ENCODE assay signal across 10 cellular contexts in genomic region chr14:79279645-79280399, GRCh38.
DNase-seq lines count a peak whose midpoint lies in the region; ATAC-seq and TF ChIP-seq lines count a peak whose summit lies in the region.
"Had no signal": no experiment of that assay in that cellular context is flagged by ENCODE, and none has a peak within 500 bp of the region (broad histone marks: within the 10 kb centered on the region; RNA-seq: fewer than 3 reads in every experiment).

No MANE protein-coding gene starts in this region.

- no peak overlapping the region for H3K27ac ChIP-seq in thyroid gland
- no peak overlapping the region for H3K27ac ChIP-seq in CD4-positive, alpha-beta memory T cell (ENCODE audit: low read depth, low read length)
- H3K27ac ChIP-seq: BLaER1 treated with 17β-estradiol and CSF1 and Interleukin-3, amounts not matched to agents 10 nM and 100 nM had no signal

- TF ChIP-seq POLR2A in thyroid gland (IDR thresholded peaks at IDR 0.05) = no peak

- H3K27ac Mint-ChIP-seq in MCF 10A (ENCODE audit: low read depth, unreplicated experiment) = no peak overlapping the region
- H3K27ac Mint-ChIP-seq in CD4-positive, alpha-beta memory T cell = no peak overlapping the region

- peak overlapping the region; percentile 29 to 74 (median 65) for H3K4me3 ChIP-seq in thyroid gland (replicated peaks in 1 of 3)
- no peak overlapping the region for H3K4me3 ChIP-seq in CD4-positive, alpha-beta memory T cell (ENCODE audit: low read length in 2 of 2)
- H3K4me3 ChIP-seq: BLaER1 treated with 17β-estradiol and CSF1 and Interleukin-3, amounts not matched to agents 10 nM and 100 nM had no signal

- peak overlapping the region; percentile 81 for H3K4me3 Mint-ChIP-seq in MCF 10A (ENCODE audit: unreplicated experiment)
- no peak overlapping the region for H3K4me3 Mint-ChIP-seq in CD4-positive, alpha-beta memory T cell

- no peaks in the 10 kb centered on the region for H3K36me3 ChIP-seq in thyroid gland
- no peaks in the 10 kb centered on the region for H3K36me3 ChIP-seq in CD4-positive, alpha-beta memory T cell (ENCODE audit: insufficient read depth, low read length)
- H3K36me3 ChIP-seq: BLaER1 treated with 17β-estradiol and CSF1 and Interleukin-3, amounts not matched to agents 10 nM and 100 nM had no signal

- no peaks in the 10 kb centered on the region for H3K27me3 ChIP-seq in thyroid gland
- H3K27me3 ChIP-seq in CD4-positive, alpha-beta memory T cell (ENCODE audit: insufficient read depth, low read length) = no peaks in the 10 kb centered on the region
- H3K27me3 ChIP-seq: BLaER1 treated with 17β-estradiol and CSF1 and Interleukin-3, amounts not matched to agents 10 nM and 100 nM had no signal

- no peaks in the 10 kb centered on the region for H3K36me3 Mint-ChIP-seq in MCF 10A (ENCODE audit: insufficient read depth, unreplicated experiment)
- no peaks in the 10 kb centered on the region for H3K36me3 Mint-ChIP-seq in CD4-positive, alpha-beta memory T cell

- DNase-seq in NCI-H2107 (lab: John Stamatoyannopoulos, UW) (peak; percentile 45), NCI-H2107 treated with DMSO at 0.1 percent for 48 hours (lab: John Stamatoyannopoulos, UW; ENCODE audit: unreplicated experiment) (no peak), MCF 10A (ENCODE audit: unreplicated experiment) (no peak), left colon (peak in 1 of 2 donors; percentile 33), thyroid gland (peak; percentile 24 to 27), NCI-H1048 (lab: John Stamatoyannopoulos, UW) (no peak)
- no peak for DNase-seq in CD4-positive, alpha-beta memory T cell
- DNase-seq: stimulated activated naive CD4-positive, alpha-beta T cell treated with Interleukin-2 at 50 U/mL for 16 hours had no signal

- H3K27me3 Mint-ChIP-seq in MCF 10A (ENCODE audit: insufficient read depth, unreplicated experiment) = peaks cover 79% of the 10 kb centered on the region
- H3K27me3 Mint-ChIP-seq in CD4-positive, alpha-beta memory T cell = peaks cover 17 to 23% of the 10 kb centered on the region in 2 donors

- 1 to 5% methylated on average over 34 of the region's 34 CpGs for WGBS in thyroid gland, 2 donors

- peak; percentile 44 for ATAC-seq in left colon
- no peak for ATAC-seq in HG03354 (IDR thresholded peaks at IDR 0.05; ENCODE audit: poor library complexity, severe bottlenecking, unreplicated experiment)

- POLR2A ChIA-PET in MCF 10A (lab: Yijun Ruan, JAX) = no interaction called here
- POLR2A ChIA-PET in CD4-positive, alpha-beta memory T cell (lab: Charles Lee; ENCODE audit: partially characterized antibody) = no interaction called here

- H3K4me1 ChIP-seq in thyroid gland = peaks cover 0 to 19% of the 10 kb centered on the region in 2 donors
- H3K4me1 ChIP-seq in CD4-positive, alpha-beta memory T cell (ENCODE audit: insufficient read depth, low read length) = no peaks in the 10 kb centered on the region
- H3K4me1 ChIP-seq: BLaER1 treated with 17β-estradiol and CSF1 and Interleukin-3, amounts not matched to agents 10 nM and 100 nM had no signal

- no peaks in the 10 kb centered on the region for H3K4me1 Mint-ChIP-seq in MCF 10A (ENCODE audit: insufficient read depth, unreplicated experiment)
- peaks cover 0 to 5% (median under 1%) of the 10 kb centered on the region in 4 donors for H3K4me1 Mint-ChIP-seq in CD4-positive, alpha-beta memory T cell

- TF ChIP-seq CTCF in MCF 10A (IDR thresholded peaks at IDR 0.05; ENCODE audit: unreplicated experiment) (no peak), thyroid gland (IDR thresholded peaks at IDR 0.05) (no peak)

- BruUV-seq in MCF 10A (replicated peaks; lab: Mats Ljungman, UMichigan) = no TSS peak

- no peaks in the 10 kb centered on the region for H3K9me3 ChIP-seq in thyroid gland
- H3K9me3 ChIP-seq in CD4-positive, alpha-beta memory T cell (ENCODE audit: control insufficient read depth in 1 of 2, low read length in 2 of 2) = no peaks in the 10 kb centered on the region

- intact Hi-C loops in MCF 10A (cut with micrococcal nuclease) (no loop called here), left colon (cut with DNase I, micrococcal nuclease) (no loop called here), thyroid gland (cut with DNase I) (no loop called here)
- intact Hi-C loops in CD4-positive, alpha-beta memory T cell (cut with micrococcal nuclease) = no loop called here

- no peaks in the 10 kb centered on the region for H3K9me3 Mint-ChIP-seq in MCF 10A (ENCODE audit: unreplicated experiment)
- H3K9me3 Mint-ChIP-seq in CD4-positive, alpha-beta memory T cell = peaks cover 0 to 20% (median 9%) of the 10 kb centered on the region in 8 donors

- CTCF ChIA-PET in MCF 10A (lab: Yijun Ruan, JAX) = no interaction called here
- CTCF ChIA-PET in CD4-positive, alpha-beta memory T cell (lab: Charles Lee; ENCODE audit: partially characterized antibody) = no interaction called here

Comparison
In these comparisons a context has a peak if more than half of its experiments do, and no peak if none do; other contexts are left out.
1. DNase-seq: peak in NCI-H2107 (single experiment) and thyroid gland (2 of 2); none in NCI-H2107 treated with DMSO at 0.1 percent for 48 hours (single experiment), MCF 10A (single experiment), NCI-H1048 (single experiment) and CD4-positive, alpha-beta memory T cell (0 of 5).
2. H3K4me3 ChIP-seq: peak in thyroid gland (3 of 3); none in CD4-positive, alpha-beta memory T cell (0 of 2).